Comparison of ENCODE assay signal across 17 cellular contexts in genomic region chr5:112733586-112733985, GRCh38. TPM values are rescaled to one million over a fixed set of nuclear protein-coding genes. Genes with fewer than 3 reads are reported as not detected.
DNase-seq lines count a peak whose midpoint lies in the region; ATAC-seq, FAIRE-seq and TF ChIP-seq lines count a peak whose summit lies in the region.
"Had no signal": no experiment of that assay in that cellular context is flagged by ENCODE, and none has a peak within 500 bp of the region (broad histone marks: within the 10 kb centered on the region; RNA-seq: fewer than 3 reads in every experiment).

No MANE protein-coding gene starts in this region.

- DNase-seq in GM12892 (ENCODE audit: insufficient read length): no peak
- DNase-seq in HFFc6: peak; percentile 23
- DNase-seq in fibroblast of villous mesenchyme (ENCODE audit: low read depth): peak; percentile 5
- DNase-seq in stimulated activated CD4-positive, alpha-beta T cell treated with anti-CD3 and anti-CD28 coated beads, Interleukin-2, amount 100 ng/mL, for 24 hours: no peak
- DNase-seq in NCI-H446 (lab: John Stamatoyannopoulos, UW): no peak
- DNase-seq: C1 segment of cervical spinal cord; Calu3; CD4-positive, alpha-beta T cell; DMS 273 treated with DMSO at 0.1 percent for 48 hours; IMR-90 had no signal

- no peak for TF ChIP-seq POLR2A in GM12892 (IDR thresholded peaks at IDR 0.05; ENCODE audit: low read depth, low read length)

- H3K4me3 Mint-ChIP-seq in HFFc6 (no peak overlapping the region), brain (no peak overlapping the region)
- H3K4me3 Mint-ChIP-seq: B cell; CD4-positive, alpha-beta T cell had no signal

- H3K36me3 Mint-ChIP-seq in HFFc6 (ENCODE audit: low read depth) (no peaks in the 10 kb centered on the region), brain (peaks cover 4% of the 10 kb centered on the region)

- H3K4me1 Mint-ChIP-seq in HFFc6 (ENCODE audit: low read depth) (peaks cover 69% of the 10 kb centered on the region), brain (peaks cover 76% of the 10 kb centered on the region)

- H3K27ac Mint-ChIP-seq in HFFc6 (no peak overlapping the region; the same call in 1 of the 2 replicates), brain (peak overlapping the region in 3 of 5 experiments; percentile 29 to 70 (median 44))
- H3K27ac Mint-ChIP-seq: B cell; CD4-positive, alpha-beta T cell had no signal

- H3K27me3 Mint-ChIP-seq in HFFc6 (ENCODE audit: insufficient read depth) (no peaks in the 10 kb centered on the region; the same call in 1 of the 2 replicates), brain (peaks cover 3% of the 10 kb centered on the region)
- H3K27me3 Mint-ChIP-seq: B cell; CD4-positive, alpha-beta T cell had no signal

- no peak for ATAC-seq in GM21825 (IDR thresholded peaks at IDR 0.05; ENCODE audit: unreplicated experiment)
- ATAC-seq: HCT116 had no signal

- FAIRE-seq in GM12892 (lab: Jason Lieb, UNC): peak; percentile 5
- FAIRE-seq: A204.1, G401.6, GM12891 had no signal

- H3K9me3 Mint-ChIP-seq in HFFc6 (no peaks in the 10 kb centered on the region), brain (peaks cover 0 to 3% (median 0%) of the 10 kb centered on the region in 5 experiments)
- H3K9me3 Mint-ChIP-seq: CD4-positive, alpha-beta T cell had no signal

- H3K4me3 ChIP-seq in fibroblast of villous mesenchyme (ENCODE audit: low read depth, low read length): no peak overlapping the region

- no peak for TF ChIP-seq CTCF in HFFc6 (IDR thresholded peaks at IDR 0.05)
- TF ChIP-seq CTCF in brain (conservative IDR thresholded peaks at IDR 0.05): no peak
- no peak for TF ChIP-seq CTCF in fibroblast of villous mesenchyme (IDR thresholded peaks at IDR 0.05; ENCODE audit: insufficient read depth, low read depth, low read length)

RNA-seq across cellular contexts. Expression of gene APC, which starts 4.1 kb away (rescaled TPM):
- 6.3 TPM for polyA plus RNA-seq in GM12892 (2012; ENCODE audit: missing spikeins)
- total RNA-seq in HFFc6 (2021; fragmentation: NEBNext Ultra II Directional; extraction: Animal tissue kit (Norgen Biotek cat#: 25700)): 10 to 100 TPM; 51.9 to 69.2 (median 53.9) TPM
- 9.2 TPM for polyA plus RNA-seq in brain (ENCODE audit: insufficient read depth, low read depth, low replicate concordance)
- 57.0 and 69.1 TPM in 2 replicates for total RNA-seq in fibroblast of villous mesenchyme

Comparison
In these comparisons a context has a peak if more than half of its experiments do, and no peak if none do; other contexts are left out.
1. DNase-seq: peak in HFFc6 (single experiment) and fibroblast of villous mesenchyme (single experiment); none in GM12892 (single experiment), stimulated activated CD4-positive, alpha-beta T cell treated with anti-CD3 and anti-CD28 coated beads, Interleukin-2, amount 100 ng/mL, for 24 hours (0 of 2) and NCI-H446 (0 of 2).